ENCODE assay signal across 1 cellular context in the genomic region with DNA sequence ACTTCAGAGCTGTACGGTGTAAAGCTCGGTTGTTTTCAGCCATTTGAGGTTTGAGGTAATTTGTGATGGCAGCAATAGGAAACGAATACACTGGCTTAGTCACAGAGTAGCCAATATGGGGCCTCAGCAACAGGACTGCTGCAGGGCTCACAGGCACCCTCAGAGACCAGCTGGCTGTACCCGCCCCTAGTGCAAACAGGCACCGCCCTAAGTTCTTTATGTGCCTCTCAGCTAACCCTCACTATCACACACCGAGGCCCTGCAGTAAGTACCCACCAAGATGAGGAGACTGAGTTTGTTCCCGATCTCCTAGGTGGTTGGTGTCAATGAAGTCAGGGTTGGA.
TF ChIP-seq lines count a peak whose summit lies in the region.

No MANE protein-coding gene starts in this region.

TF ChIP-seq in K562, 482 proteins besides CTCF, POLR2A, EP300 and RAD21:
- TF ChIP-seq SRSF9 (IDR thresholded peaks at IDR 0.05; ENCODE audit: borderline replicate concordance, low read depth, low read length) = no peak
- TF ChIP-seq EWSR1 (IDR thresholded peaks at IDR 0.05; ENCODE audit: borderline replicate concordance, low read depth, partially characterized antibody) = no peak
- no peak for TF ChIP-seq PCBP1 (IDR thresholded peaks at IDR 0.05; ENCODE audit: low read depth, low read length, poor library complexity, severe bottlenecking)
- no peak for TF ChIP-seq NFATC3 (IDR thresholded peaks at IDR 0.05)
- TF ChIP-seq, protein P1, sequence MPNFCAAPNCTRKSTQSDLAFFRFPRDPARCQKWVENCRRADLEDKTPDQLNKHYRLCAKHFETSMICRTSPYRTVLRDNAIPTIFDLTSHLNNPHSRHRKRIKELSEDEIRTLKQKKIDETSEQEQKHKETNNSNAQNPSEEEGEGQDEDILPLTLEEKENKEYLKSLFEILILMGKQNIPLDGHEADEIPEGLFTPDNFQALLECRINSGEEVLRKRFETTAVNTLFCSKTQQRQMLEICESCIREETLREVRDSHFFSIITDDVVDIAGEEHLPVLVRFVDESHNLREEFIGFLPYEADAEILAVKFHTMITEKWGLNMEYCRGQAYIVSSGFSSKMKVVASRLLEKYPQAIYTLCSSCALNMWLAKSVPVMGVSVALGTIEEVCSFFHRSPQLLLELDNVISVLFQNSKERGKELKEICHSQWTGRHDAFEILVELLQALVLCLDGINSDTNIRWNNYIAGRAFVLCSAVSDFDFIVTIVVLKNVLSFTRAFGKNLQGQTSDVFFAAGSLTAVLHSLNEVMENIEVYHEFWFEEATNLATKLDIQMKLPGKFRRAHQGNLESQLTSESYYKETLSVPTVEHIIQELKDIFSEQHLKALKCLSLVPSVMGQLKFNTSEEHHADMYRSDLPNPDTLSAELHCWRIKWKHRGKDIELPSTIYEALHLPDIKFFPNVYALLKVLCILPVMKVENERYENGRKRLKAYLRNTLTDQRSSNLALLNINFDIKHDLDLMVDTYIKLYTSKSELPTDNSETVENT (CRISPR knock-in tag; IDR thresholded peaks at IDR 0.05) = no peak
- no peak for TF ChIP-seq KDM2B (CRISPR knock-in tag; IDR thresholded peaks at IDR 0.05)
